22 cellular contexts compared by ENCODE assay signal in genomic region chr7:72674394-72674793, GRCh38.
DNase-seq lines count a peak whose midpoint lies in the region; ATAC-seq and TF ChIP-seq lines count a peak whose summit lies in the region.
"Had no signal": no experiment of that assay in that cellular context is flagged by ENCODE, and none has a peak within 500 bp of the region (broad histone marks: within the 10 kb centered on the region; RNA-seq: fewer than 3 reads in every experiment).

No MANE protein-coding gene starts in this region.

- DNase-seq in MCF 10A (ENCODE audit: unreplicated experiment) (peak; percentile 3), breast epithelium (ENCODE audit: low spot score in 2 of 2) (no peak), WTC11 (ENCODE audit: low spot score) (no peak), foreskin keratinocyte (peak; percentile 22 to 50), right lobe of liver (no peak), nephron progenitor cell (no peak)
- no peak for DNase-seq in effector CD8-positive, alpha-beta T cell (lab: John Stamatoyannopoulos, UW)
- DNase-seq: 8988T; C1 segment of cervical spinal cord; CD8-positive, alpha-beta memory T cell; GDM1; GM23248; NCI-H1694; NCI-H2081; NCI-H2171; NCI-H345; NCI-H524 treated with DMSO at 0.1 percent for 48 hours; NCI-H82; Peyer's patch; Right ventricle myocardium superior had no signal

- H3K27me3 ChIP-seq in breast epithelium (no peaks in the 10 kb centered on the region), foreskin keratinocyte (no peaks in the 10 kb centered on the region), right lobe of liver (no peaks in the 10 kb centered on the region)
- H3K27me3 ChIP-seq: Peyer's patch had no signal

- H3K4me1 Mint-ChIP-seq in MCF 10A (ENCODE audit: insufficient read depth, unreplicated experiment) (no peaks in the 10 kb centered on the region), WTC11 (no peaks in the 10 kb centered on the region), nephron progenitor cell (no peaks in the 10 kb centered on the region)
- H3K4me1 Mint-ChIP-seq: CD8-positive, alpha-beta memory T cell; IgD-negative memory B cell had no signal

- no peaks in the 10 kb centered on the region for H3K9me3 ChIP-seq in breast epithelium
- no peaks in the 10 kb centered on the region for H3K9me3 ChIP-seq in right lobe of liver
- H3K9me3 ChIP-seq: Peyer's patch had no signal

- POLR2A ChIA-PET in MCF 10A (lab: Yijun Ruan, JAX) (no interaction called here), WTC11 (lab: Charles Lee) (no interaction called here)

- no peak overlapping the region for H3K4me3 Mint-ChIP-seq in MCF 10A (ENCODE audit: unreplicated experiment)
- no peak overlapping the region for H3K4me3 Mint-ChIP-seq in WTC11
- no peak overlapping the region for H3K4me3 Mint-ChIP-seq in nephron progenitor cell
- H3K4me3 Mint-ChIP-seq: CD8-positive, alpha-beta memory T cell; IgD-negative memory B cell had no signal

- intact Hi-C loops in MCF 10A (cut with micrococcal nuclease): no loop called here
- intact Hi-C loops in breast epithelium (cut with DNase I; ENCODE audit: low total_unique reads): no loop called here
- intact Hi-C loops in right lobe of liver (cut with DNase I): no loop called here

- BruUV-seq in MCF 10A (replicated peaks; lab: Mats Ljungman, UMichigan): no TSS peak

- no peak overlapping the region for H3K4me3 ChIP-seq in breast epithelium
- no peak overlapping the region for H3K4me3 ChIP-seq in right lobe of liver
- H3K4me3 ChIP-seq: GM23248, Peyer's patch had no signal

- H3K36me3 Mint-ChIP-seq in MCF 10A (ENCODE audit: insufficient read depth, unreplicated experiment) (no peaks in the 10 kb centered on the region), WTC11 (no peaks in the 10 kb centered on the region), nephron progenitor cell (ENCODE audit: low read depth) (no peaks in the 10 kb centered on the region)

- TF ChIP-seq CTCF in MCF 10A (IDR thresholded peaks at IDR 0.05; ENCODE audit: unreplicated experiment) (no peak), breast epithelium (IDR thresholded peaks at IDR 0.05) (no peak), WTC11 (IDR thresholded peaks at IDR 0.05) (no peak), foreskin keratinocyte (conservative IDR thresholded peaks at IDR 0.05) (no peak), right lobe of liver (IDR thresholded peaks at IDR 0.05) (no peak), nephron progenitor cell (IDR thresholded peaks at IDR 0.05) (no peak)

- H3K36me3 ChIP-seq in breast epithelium (no peaks in the 10 kb centered on the region), right lobe of liver (no peaks in the 10 kb centered on the region)
- H3K36me3 ChIP-seq: Peyer's patch had no signal

- H3K27ac ChIP-seq in breast epithelium: no peak overlapping the region
- no peak overlapping the region for H3K27ac ChIP-seq in foreskin keratinocyte
- no peak overlapping the region for H3K27ac ChIP-seq in right lobe of liver
- H3K27ac ChIP-seq: GM23248, Peyer's patch had no signal

- WGBS in right lobe of liver (ENCODE audit: insufficient coverage, low coverage, low lambda C conversion rate, missing lambda C conversion rate): 100% methylated on average over 3 of the region's 3 CpGs

- ATAC-seq in WTC11 (no peak), foreskin keratinocyte (peak; percentile 87), right lobe of liver (no peak)
- ATAC-seq: HCT116 had no signal

- H3K9me3 Mint-ChIP-seq in MCF 10A (ENCODE audit: unreplicated experiment) (no peaks in the 10 kb centered on the region), WTC11 (peaks cover 5% of the 10 kb centered on the region; the same call in 1 of the 2 replicates), nephron progenitor cell (no peaks in the 10 kb centered on the region)
- H3K9me3 Mint-ChIP-seq: CD8-positive, alpha-beta memory T cell; IgD-negative memory B cell had no signal

- CTCF ChIA-PET in MCF 10A (lab: Yijun Ruan, JAX): no interaction called here
- CTCF ChIA-PET in WTC11 (lab: Charles Lee): no interaction called here

- H3K4me1 ChIP-seq in breast epithelium (no peaks in the 10 kb centered on the region), foreskin keratinocyte (no peaks in the 10 kb centered on the region), right lobe of liver (no peaks in the 10 kb centered on the region)
- H3K4me1 ChIP-seq: Peyer's patch had no signal

- H3K27me3 Mint-ChIP-seq in MCF 10A (ENCODE audit: insufficient read depth, unreplicated experiment): no peaks in the 10 kb centered on the region
- H3K27me3 Mint-ChIP-seq in WTC11 (ENCODE audit: low read depth): no peaks in the 10 kb centered on the region
- H3K27me3 Mint-ChIP-seq in nephron progenitor cell (ENCODE audit: low read depth, poor library complexity): no peaks in the 10 kb centered on the region
- H3K27me3 Mint-ChIP-seq: CD8-positive, alpha-beta memory T cell; IgD-negative memory B cell had no signal

- no peak overlapping the region for H3K27ac Mint-ChIP-seq in MCF 10A (ENCODE audit: low read depth, unreplicated experiment)
- H3K27ac Mint-ChIP-seq in WTC11: peak overlapping the region; percentile 57
- no peak overlapping the region for H3K27ac Mint-ChIP-seq in nephron progenitor cell
- H3K27ac Mint-ChIP-seq: CD8-positive, alpha-beta memory T cell; IgD-negative memory B cell had no signal

- no peak for TF ChIP-seq POLR2A in breast epithelium (IDR thresholded peaks at IDR 0.05)
- TF ChIP-seq POLR2A in right lobe of liver (IDR thresholded peaks at IDR 0.05): no peak

TF ChIP-seq in WTC11, 78 proteins besides CTCF, POLR2A, EP300 and RAD21 (continues in another document):
- TF ChIP-seq OVOL2 (CRISPR knock-in tag; IDR thresholded peaks at IDR 0.05; ENCODE audit: borderline replicate concordance) (no peak), USF2 (CRISPR knock-in tag; IDR thresholded peaks at IDR 0.05) (no peak), FOXP1 (CRISPR knock-in tag; IDR thresholded peaks at IDR 0.05; ENCODE audit: borderline replicate concordance) (no peak), NFE2L1 (CRISPR knock-in tag; IDR thresholded peaks at IDR 0.05) (no peak), TCF7 (CRISPR knock-in tag; IDR thresholded peaks at IDR 0.05; ENCODE audit: low read depth) (no peak), SMAD4 (CRISPR knock-in tag; IDR thresholded peaks at IDR 0.05) (no peak), ZBTB43 (CRISPR knock-in tag; IDR thresholded peaks at IDR 0.05) (no peak), SMAD3 (CRISPR knock-in tag; IDR thresholded peaks at IDR 0.05; ENCODE audit: borderline replicate concordance) (no peak), ATF1 (CRISPR knock-in tag; IDR thresholded peaks at IDR 0.05) (no peak)
- TF ChIP-seq, protein P1, sequence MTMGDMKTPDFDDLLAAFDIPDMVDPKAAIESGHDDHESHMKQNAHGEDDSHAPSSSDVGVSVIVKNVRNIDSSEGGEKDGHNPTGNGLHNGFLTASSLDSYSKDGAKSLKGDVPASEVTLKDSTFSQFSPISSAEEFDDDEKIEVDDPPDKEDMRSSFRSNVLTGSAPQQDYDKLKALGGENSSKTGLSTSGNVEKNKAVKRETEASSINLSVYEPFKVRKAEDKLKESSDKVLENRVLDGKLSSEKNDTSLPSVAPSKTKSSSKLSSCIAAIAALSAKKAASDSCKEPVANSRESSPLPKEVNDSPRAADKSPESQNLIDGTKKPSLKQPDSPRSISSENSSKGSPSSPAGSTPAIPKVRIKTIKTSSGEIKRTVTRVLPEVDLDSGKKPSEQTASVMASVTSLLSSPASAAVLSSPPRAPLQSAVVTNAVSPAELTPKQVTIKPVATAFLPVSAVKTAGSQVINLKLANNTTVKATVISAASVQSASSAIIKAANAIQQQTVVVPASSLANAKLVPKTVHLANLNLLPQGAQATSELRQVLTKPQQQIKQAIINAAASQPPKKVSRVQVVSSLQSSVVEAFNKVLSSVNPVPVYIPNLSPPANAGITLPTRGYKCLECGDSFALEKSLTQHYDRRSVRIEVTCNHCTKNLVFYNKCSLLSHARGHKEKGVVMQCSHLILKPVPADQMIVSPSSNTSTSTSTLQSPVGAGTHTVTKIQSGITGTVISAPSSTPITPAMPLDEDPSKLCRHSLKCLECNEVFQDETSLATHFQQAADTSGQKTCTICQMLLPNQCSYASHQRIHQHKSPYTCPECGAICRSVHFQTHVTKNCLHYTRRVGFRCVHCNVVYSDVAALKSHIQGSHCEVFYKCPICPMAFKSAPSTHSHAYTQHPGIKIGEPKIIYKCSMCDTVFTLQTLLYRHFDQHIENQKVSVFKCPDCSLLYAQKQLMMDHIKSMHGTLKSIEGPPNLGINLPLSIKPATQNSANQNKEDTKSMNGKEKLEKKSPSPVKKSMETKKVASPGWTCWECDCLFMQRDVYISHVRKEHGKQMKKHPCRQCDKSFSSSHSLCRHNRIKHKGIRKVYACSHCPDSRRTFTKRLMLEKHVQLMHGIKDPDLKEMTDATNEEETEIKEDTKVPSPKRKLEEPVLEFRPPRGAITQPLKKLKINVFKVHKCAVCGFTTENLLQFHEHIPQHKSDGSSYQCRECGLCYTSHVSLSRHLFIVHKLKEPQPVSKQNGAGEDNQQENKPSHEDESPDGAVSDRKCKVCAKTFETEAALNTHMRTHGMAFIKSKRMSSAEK (CRISPR knock-in tag; IDR thresholded peaks at IDR 0.05; ENCODE audit: borderline replicate concordance): no peak

Comparison
In these comparisons a context has a peak if more than half of its experiments do, and no peak if none do; other contexts are left out.
1. DNase-seq: peak in MCF 10A (single experiment) and foreskin keratinocyte (2 of 2); none in breast epithelium (0 of 2), WTC11 (single experiment), effector CD8-positive, alpha-beta T cell (single experiment), right lobe of liver (0 of 3) and nephron progenitor cell (single experiment).